In the genomic region with DNA sequence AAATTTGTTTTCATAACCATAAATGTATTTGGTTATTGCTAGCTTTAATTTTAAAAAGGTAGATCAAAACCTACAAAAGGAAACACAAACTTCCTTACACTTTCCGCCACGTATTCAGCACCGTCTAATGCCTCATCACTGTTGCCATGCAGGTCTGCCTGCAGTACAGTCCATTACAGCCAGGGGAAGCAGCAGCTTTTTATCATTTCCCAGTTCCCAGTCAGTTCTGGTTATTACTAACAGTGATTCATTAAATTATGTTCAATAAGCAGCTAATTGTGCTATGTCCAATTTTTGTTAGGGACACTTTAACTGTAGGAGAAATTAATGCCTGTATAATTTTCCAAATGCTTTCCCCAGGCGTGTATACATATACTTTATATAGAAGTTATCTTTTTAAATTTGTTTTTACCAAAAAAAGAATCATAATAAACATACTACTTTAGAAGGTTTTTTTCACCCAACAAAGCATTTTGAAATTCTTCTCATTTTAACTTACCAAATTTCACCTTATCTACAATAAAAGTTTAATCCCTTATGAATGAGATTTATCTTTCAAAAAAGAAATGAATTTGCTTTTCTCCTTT, we compare ENCODE assay signal across 8 cellular contexts.
A peak's percentile ranks its signal among the peaks of the same experiment; 100 is the strongest.
DNase-seq lines count a peak whose midpoint lies in the region; ATAC-seq and TF ChIP-seq lines count a peak whose summit lies in the region.

No MANE protein-coding gene starts in this region.

- H3K36me3 ChIP-seq in OCI-LY3 (replicated peaks; ENCODE audit: low read depth, low read length) (no peaks in the 10 kb centered on the region), psoas muscle (ENCODE audit: insufficient read depth in 1 of 2, low read depth in 1 of 2) (no peaks in the 10 kb centered on the region)

- 59 to 65% (median 59%) methylated on average over 4 of the region's 4 CpGs for whole genome bisulfite sequencing in psoas muscle, 3 donors

- intact Hi-C loops in CD4-positive, alpha-beta T cell (cut with DNase I, micrococcal nuclease), result loop anchor here (1.0 to 10.0 kb wide), 3 partner anchors 132 to 220 kb away; a partner anchor contains a TSS
- intact Hi-C loops in activated naive CD4-positive, alpha-beta T cell treated with anti-CD3 and anti-CD28 coated beads for 36 hours (cut with micrococcal nuclease), result loop anchor here (1.0 kb wide), 3 partner anchors 12 to 219 kb away; a partner anchor contains a TSS
- intact Hi-C loops in head of caudate nucleus (cut with DNase I) (loop anchor here (2.0 kb wide), 1 partner anchor 132 kb away; a partner anchor contains a TSS), psoas muscle (cut with DNase I) (loop anchor here (5.0 kb wide), 2 partner anchors 132 to 137 kb away; a partner anchor contains a TSS)

- CTCF ChIA-PET in CD4-positive, alpha-beta T cell (lab: Charles Lee), result interaction anchor here (0.6 to 2.8 kb wide), 6 partner anchors 9 to 132 kb away, joined by 3 to 17 read pairs (median 4); a partner anchor contains a TSS
- CTCF ChIA-PET in activated naive CD4-positive, alpha-beta T cell treated with anti-CD3 and anti-CD28 coated beads for 36 hours (lab: Charles Lee), result interaction anchor here (0.7 to 2.2 kb wide), 8 partner anchors 11 to 219 kb away, joined by 3 to 5 read pairs (median 4); no protein-coding TSS in a partner anchor

- no peak overlapping the region for H3K9ac ChIP-seq in OCI-LY3 (ENCODE audit: low read length)

- no peaks in the 10 kb centered on the region for H3K79me2 ChIP-seq in OCI-LY3 (ENCODE audit: low read length)

- no peak overlapping the region for H3K27ac Mint-ChIP-seq in CD4-positive, alpha-beta T cell
- H3K27ac Mint-ChIP-seq in activated naive CD4-positive, alpha-beta T cell treated with anti-CD3 and anti-CD28 coated beads for 36 hours, result no peak overlapping the region

- POLR2A ChIA-PET in CD4-positive, alpha-beta T cell (lab: Charles Lee), result interaction anchor here (1.0 to 1.8 kb wide), 3 partner anchors 31 to 131 kb away, joined by 3 to 5 read pairs (median 4); a partner anchor contains a TSS

- DNase-seq in CD4-positive, alpha-beta T cell, result peak; percentile 12 to 43 (median 24)
- DNase-seq in activated naive CD4-positive, alpha-beta T cell treated with anti-CD3 and anti-CD28 coated beads for 36 hours, result peak; percentile 78
- DNase-seq in head of caudate nucleus (peak in 39 of 42 donors; percentile 15 to 78 (median 56)), psoas muscle (peak; percentile 42 to 57), cortex of kidney (lab: John Stamatoyannopoulos, UW) (no peak)

- no peaks in the 10 kb centered on the region for H3K27me3 ChIP-seq in CD4-positive, alpha-beta T cell (ENCODE audit: control insufficient read depth, insufficient read depth, low read length)
- H3K27me3 ChIP-seq in OCI-LY3 (ENCODE audit: low read depth, low read length) (peaks cover 10% of the 10 kb centered on the region; the same call in 1 of the 2 replicates), psoas muscle (ENCODE audit: insufficient read depth in 3 of 3, low read length in 2 of 3) (no peaks in the 10 kb centered on the region)

- no peaks in the 10 kb centered on the region for H4K20me1 ChIP-seq in OCI-LY3 (ENCODE audit: insufficient read depth, low read length)

- no peak overlapping the region for H3K27ac ChIP-seq in CD4-positive, alpha-beta T cell (ENCODE audit: low read depth, low read length)
- H3K27ac ChIP-seq in OCI-LY3 (ENCODE audit: low read length), result no peak overlapping the region
- peak overlapping the region; percentile 82 for H3K27ac ChIP-seq in psoas muscle

- ATAC-seq in CD4-positive, alpha-beta T cell (ENCODE audit: poor library complexity), result peak; percentile 99
- peak; percentile 91 for ATAC-seq in GM18907 (IDR thresholded peaks at IDR 0.05; ENCODE audit: unreplicated experiment)
- peak; percentile 79 for ATAC-seq in HG03097 (IDR thresholded peaks at IDR 0.05; ENCODE audit: low FRiP score, unreplicated experiment)
- ATAC-seq in psoas muscle, result peak; percentile 75 to 87 (median 82)

- peak overlapping the region; percentile 51 for H3K4me2 ChIP-seq in OCI-LY3 (ENCODE audit: low read length)

- H3K4me1 ChIP-seq in OCI-LY3 (ENCODE audit: low read length), result peaks cover 27% of the 10 kb centered on the region
- H3K4me1 ChIP-seq in psoas muscle, result peaks cover 13% of the 10 kb centered on the region

- H3K27me3 Mint-ChIP-seq in CD4-positive, alpha-beta T cell, result no peaks in the 10 kb centered on the region
- no peaks in the 10 kb centered on the region for H3K27me3 Mint-ChIP-seq in activated naive CD4-positive, alpha-beta T cell treated with anti-CD3 and anti-CD28 coated beads for 36 hours (ENCODE audit: low read depth)

- no peaks in the 10 kb centered on the region for H3K9me3 Mint-ChIP-seq in CD4-positive, alpha-beta T cell
- H3K9me3 Mint-ChIP-seq in activated naive CD4-positive, alpha-beta T cell treated with anti-CD3 and anti-CD28 coated beads for 36 hours, result no peaks in the 10 kb centered on the region

- no peaks in the 10 kb centered on the region for H3K9me3 ChIP-seq in CD4-positive, alpha-beta T cell (ENCODE audit: control insufficient read depth, low read length)
- no peaks in the 10 kb centered on the region for H3K9me3 ChIP-seq in OCI-LY3 (ENCODE audit: insufficient read depth, low read length)
- H3K9me3 ChIP-seq in psoas muscle, result no peaks in the 10 kb centered on the region

- H3K36me3 Mint-ChIP-seq in CD4-positive, alpha-beta T cell (ENCODE audit: low read depth), result no peaks in the 10 kb centered on the region
- H3K36me3 Mint-ChIP-seq in activated naive CD4-positive, alpha-beta T cell treated with anti-CD3 and anti-CD28 coated beads for 36 hours (ENCODE audit: low read depth), result no peaks in the 10 kb centered on the region

- no peak overlapping the region for H3K4me3 Mint-ChIP-seq in CD4-positive, alpha-beta T cell
- H3K4me3 Mint-ChIP-seq in activated naive CD4-positive, alpha-beta T cell treated with anti-CD3 and anti-CD28 coated beads for 36 hours, result no peak overlapping the region

- TF ChIP-seq CTCF in CD4-positive, alpha-beta T cell (IDR thresholded peaks at IDR 0.05), result peak; percentile 80
- TF ChIP-seq CTCF in OCI-LY3 (IDR thresholded peaks at IDR 0.05; ENCODE audit: low read depth, low read length) (peak; percentile 82), psoas muscle (IDR thresholded peaks at IDR 0.05) (peak; percentile 86)

- H3K4me1 Mint-ChIP-seq in CD4-positive, alpha-beta T cell (ENCODE audit: low read depth), result peaks cover 5% of the 10 kb centered on the region
- H3K4me1 Mint-ChIP-seq in activated naive CD4-positive, alpha-beta T cell treated with anti-CD3 and anti-CD28 coated beads for 36 hours (ENCODE audit: low read depth), result peaks cover 7% of the 10 kb centered on the region

- no peak overlapping the region for H3K4me3 ChIP-seq in OCI-LY3 (ENCODE audit: low read length)
- H3K4me3 ChIP-seq in psoas muscle, result no peak overlapping the region

- no peak overlapping the region for H2AFZ ChIP-seq in OCI-LY3 (ENCODE audit: low read depth, low read length)
